ENCODE assay signal across 12 cellular contexts in genomic region chr16:87496101-87496801, GRCh38. TPM values are rescaled to one million over a fixed set of nuclear protein-coding genes. Genes with fewer than 3 reads are reported as not detected.
DNase-seq lines count a peak whose midpoint lies in the region; ATAC-seq and TF ChIP-seq lines count a peak whose summit lies in the region.
"Had no signal": no experiment of that assay in that cellular context is flagged by ENCODE, and none has a peak within 500 bp of the region (broad histone marks: within the 10 kb centered on the region; RNA-seq: fewer than 3 reads in every experiment).

No MANE protein-coding gene starts in this region.

- H3K4me1 ChIP-seq in adrenal gland (replicated peaks in 1 of 2), result peaks cover 5 to 10% of the 10 kb centered on the region in 2 donors

- no peaks in the 10 kb centered on the region for H3K9me3 Mint-ChIP-seq in activated CD8-positive, alpha-beta T cell treated with anti-CD3 and anti-CD28 coated beads for 36 hours
- no peaks in the 10 kb centered on the region for H3K9me3 Mint-ChIP-seq in activated CD8-positive, alpha-beta T cell treated with anti-CD3 and anti-CD28 coated beads, Interleukin-2, amount 10 ng/mL, durations not matched to agents 7 days and 5 days (ENCODE audit: insufficient read depth)
- H3K9me3 Mint-ChIP-seq in nephron progenitor cell, result no peaks in the 10 kb centered on the region

- H3K9me3 ChIP-seq in adrenal gland (replicated peaks in 1 of 3), result no peaks in the 10 kb centered on the region
- H3K9me3 ChIP-seq: SJSA1, stomach had no signal

- TF ChIP-seq CTCF in activated CD8-positive, alpha-beta T cell treated with anti-CD3 and anti-CD28 coated beads for 36 hours (IDR thresholded peaks at IDR 0.05), result no peak
- TF ChIP-seq CTCF in nephron progenitor cell (IDR thresholded peaks at IDR 0.05) (no peak), adrenal gland (IDR thresholded peaks at IDR 0.05) (no peak)

- TF ChIP-seq POLR2A in adrenal gland (IDR thresholded peaks at IDR 0.05), result no peak

- peaks cover 8% of the 10 kb centered on the region for H3K27me3 Mint-ChIP-seq in activated CD8-positive, alpha-beta T cell treated with anti-CD3 and anti-CD28 coated beads for 36 hours
- peaks cover 27% of the 10 kb centered on the region for H3K27me3 Mint-ChIP-seq in activated CD8-positive, alpha-beta T cell treated with anti-CD3 and anti-CD28 coated beads, Interleukin-2, amount 10 ng/mL, durations not matched to agents 7 days and 5 days (ENCODE audit: low read depth)
- peaks cover 6% of the 10 kb centered on the region for H3K27me3 Mint-ChIP-seq in nephron progenitor cell (ENCODE audit: low read depth, poor library complexity)

- no peak overlapping the region for H3K27ac ChIP-seq in adrenal gland
- H3K27ac ChIP-seq: SJSA1, stomach had no signal

- no peak overlapping the region for H3K4me3 ChIP-seq in adrenal gland
- H3K4me3 ChIP-seq: SJSA1, stomach had no signal

- H3K27me3 ChIP-seq in adrenal gland, result no peaks in the 10 kb centered on the region
- H3K27me3 ChIP-seq: SJSA1, stomach had no signal

- CTCF ChIA-PET in activated CD8-positive, alpha-beta T cell treated with anti-CD3 and anti-CD28 coated beads for 36 hours (lab: Charles Lee), result no interaction called here
- CTCF ChIA-PET in activated CD8-positive, alpha-beta T cell treated with anti-CD3 and anti-CD28 coated beads, Interleukin-2, amount 10 ng/mL, durations not matched to agents 7 days and 5 days (lab: Charles Lee), result no interaction called here

- 83 to 90% (median 88%) methylated on average over 6 to 13 of the region's 13 CpGs for WGBS in adrenal gland, 4 donors

- intact Hi-C loops in activated CD8-positive, alpha-beta T cell treated with anti-CD3 and anti-CD28 coated beads for 36 hours (cut with micrococcal nuclease), result loop anchor here (10.0 kb wide), 2 partner anchors 61 to 359 kb away; no protein-coding TSS in a partner anchor
- intact Hi-C loops in adrenal gland (cut with DNase I), result loop anchor here in 1 of 2 donors (10.0 kb wide), 1 partner anchor 81 kb away; no protein-coding TSS in a partner anchor

- peak; percentile 75 for DNase-seq in activated CD8-positive, alpha-beta T cell treated with anti-CD3 and anti-CD28 coated beads for 36 hours
- no peak for DNase-seq in activated CD8-positive, alpha-beta T cell treated with anti-CD3 and anti-CD28 coated beads, Interleukin-2, amount 10 ng/mL, durations not matched to agents 7 days and 5 days
- DNase-seq in activated gamma-delta T cell treated with anti-CD3 and anti-CD28 coated beads, Interleukin-2, amount 50 U/mL, for 16 hours (ENCODE audit: low read depth), result peak; percentile 29
- DNase-seq in stimulated activated CD8-positive, alpha-beta memory T cell treated with anti-CD3 and anti-CD28 coated beads, Interleukin-15, amount 100 ng/mL, for 48 hours (ENCODE audit: low read depth in 2 of 2), result peak; percentile 12 to 24
- DNase-seq in nephron progenitor cell (no peak), DMS53 treated with DMSO at 0.1 percent for 48 hours (lab: John Stamatoyannopoulos, UW; ENCODE audit: unreplicated experiment) (no peak), adrenal gland (no peak)
- DNase-seq: NCI-H526, stomach had no signal

- POLR2A ChIA-PET in activated CD8-positive, alpha-beta T cell treated with anti-CD3 and anti-CD28 coated beads for 36 hours (lab: Charles Lee), result interaction anchor here (0.7 kb wide), 1 partner anchor 1594 kb away, joined by 3 read pairs; no protein-coding TSS in a partner anchor
- POLR2A ChIA-PET in activated CD8-positive, alpha-beta T cell treated with anti-CD3 and anti-CD28 coated beads, Interleukin-2, amount 10 ng/mL, durations not matched to agents 7 days and 5 days (lab: Charles Lee), result no interaction called here

- no peaks in the 10 kb centered on the region for H3K36me3 ChIP-seq in adrenal gland (replicated peaks in 1 of 2)
- H3K36me3 ChIP-seq: stomach had no signal

- H3K4me1 Mint-ChIP-seq in activated CD8-positive, alpha-beta T cell treated with anti-CD3 and anti-CD28 coated beads for 36 hours (ENCODE audit: low read depth), result peaks cover 24% of the 10 kb centered on the region
- H3K4me1 Mint-ChIP-seq in activated CD8-positive, alpha-beta T cell treated with anti-CD3 and anti-CD28 coated beads, Interleukin-2, amount 10 ng/mL, durations not matched to agents 7 days and 5 days (ENCODE audit: low read depth), result peaks cover 23% of the 10 kb centered on the region
- peaks cover 32% of the 10 kb centered on the region for H3K4me1 Mint-ChIP-seq in nephron progenitor cell

- peak; percentile 26 for ATAC-seq in activated CD8-positive, alpha-beta T cell treated with anti-CD3 and anti-CD28 coated beads for 36 hours
- ATAC-seq in activated CD8-positive, alpha-beta T cell treated with anti-CD3 and anti-CD28 coated beads, Interleukin-2, amount 10 ng/mL, durations not matched to agents 7 days and 5 days, result no peak
- peak; percentile 38 for ATAC-seq in GM21423 (IDR thresholded peaks at IDR 0.05; ENCODE audit: unreplicated experiment)
- ATAC-seq: esophagus mucosa had no signal

- H3K36me3 Mint-ChIP-seq in activated CD8-positive, alpha-beta T cell treated with anti-CD3 and anti-CD28 coated beads for 36 hours (ENCODE audit: low read depth), result peaks cover 2% of the 10 kb centered on the region
- no peaks in the 10 kb centered on the region for H3K36me3 Mint-ChIP-seq in activated CD8-positive, alpha-beta T cell treated with anti-CD3 and anti-CD28 coated beads, Interleukin-2, amount 10 ng/mL, durations not matched to agents 7 days and 5 days (ENCODE audit: low read depth)
- no peaks in the 10 kb centered on the region for H3K36me3 Mint-ChIP-seq in nephron progenitor cell (ENCODE audit: low read depth)

- no peak overlapping the region for H3K4me3 Mint-ChIP-seq in activated CD8-positive, alpha-beta T cell treated with anti-CD3 and anti-CD28 coated beads for 36 hours
- no peak overlapping the region for H3K4me3 Mint-ChIP-seq in activated CD8-positive, alpha-beta T cell treated with anti-CD3 and anti-CD28 coated beads, Interleukin-2, amount 10 ng/mL, durations not matched to agents 7 days and 5 days
- no peak overlapping the region for H3K4me3 Mint-ChIP-seq in nephron progenitor cell

- H3K27ac Mint-ChIP-seq in activated CD8-positive, alpha-beta T cell treated with anti-CD3 and anti-CD28 coated beads for 36 hours, result no peak overlapping the region
- no peak overlapping the region for H3K27ac Mint-ChIP-seq in activated CD8-positive, alpha-beta T cell treated with anti-CD3 and anti-CD28 coated beads, Interleukin-2, amount 10 ng/mL, durations not matched to agents 7 days and 5 days
- H3K27ac Mint-ChIP-seq in nephron progenitor cell, result no peak overlapping the region

RNA-seq across cellular contexts. Expression of gene ZCCHC14, which starts 3.4 kb away (rescaled TPM):
- 1 to 10 TPM; 4.6 to 5.9 TPM for total RNA-seq in activated CD8-positive, alpha-beta T cell treated with anti-CD3 and anti-CD28 coated beads for 36 hours
- 1 to 10 TPM; 2.6 to 2.7 TPM for total RNA-seq in activated CD8-positive, alpha-beta T cell treated with anti-CD3 and anti-CD28 coated beads, Interleukin-2, amount 10 ng/mL, durations not matched to agents 7 days and 5 days
- 10 to 100 TPM; 17.9 to 49.8 (median 35.2) TPM for total RNA-seq in adrenal gland
- polyA plus RNA-seq in adrenal gland, result 10 to 100 TPM; 10.6 to 26.3 (median 20.2) TPM

Comparison
In these comparisons a context has a peak if more than half of its experiments do, and no peak if none do; other contexts are left out.
1. DNase-seq: peak in activated CD8-positive, alpha-beta T cell treated with anti-CD3 and anti-CD28 coated beads for 36 hours (single experiment), activated gamma-delta T cell treated with anti-CD3 and anti-CD28 coated beads, Interleukin-2, amount 50 U/mL, for 16 hours (single experiment) and stimulated activated CD8-positive, alpha-beta memory T cell treated with anti-CD3 and anti-CD28 coated beads, Interleukin-15, amount 100 ng/mL, for 48 hours (2 of 2); none in activated CD8-positive, alpha-beta T cell treated with anti-CD3 and anti-CD28 coated beads, Interleukin-2, amount 10 ng/mL, durations not matched to agents 7 days and 5 days (single experiment), nephron progenitor cell (single experiment), DMS53 treated with DMSO at 0.1 percent for 48 hours (single experiment) and adrenal gland (0 of 7).